ENCODE assay signal across 15 cellular contexts in the genomic region with DNA sequence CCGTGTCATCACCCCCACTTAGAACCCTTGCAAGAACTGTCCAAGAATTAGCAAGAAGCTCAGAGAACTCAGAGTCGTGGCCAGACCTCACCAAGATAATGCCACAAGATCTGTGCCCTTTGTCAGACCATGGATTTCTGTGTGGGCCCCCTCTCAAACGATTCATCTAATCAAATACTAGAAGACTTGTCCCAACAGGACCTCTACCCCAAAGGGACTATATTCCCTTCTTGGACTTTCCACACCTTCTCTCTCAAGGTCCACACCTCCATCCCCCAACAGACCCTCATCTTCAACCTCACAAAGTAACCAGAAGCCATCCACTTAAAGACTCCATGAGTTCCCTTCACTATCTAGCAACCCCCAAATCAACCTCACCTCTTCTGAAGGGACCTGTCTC. TPM values are rescaled to one million over a fixed set of nuclear protein-coding genes. Genes with fewer than 3 reads are reported as not detected.
A peak's percentile ranks its signal among the peaks of the same experiment; 100 is the strongest.
DNase-seq lines count a peak whose midpoint lies in the region; TF ChIP-seq lines count a peak whose summit lies in the region.
"Had no signal": no experiment of that assay in that cellular context is flagged by ENCODE, and none has a peak within 500 bp of the region (broad histone marks: within the 10 kb centered on the region; RNA-seq: fewer than 3 reads in every experiment).

No MANE protein-coding gene starts in this region.

- no peaks in the 10 kb centered on the region for H3K9me3 Mint-ChIP-seq in activated naive CD4-positive, alpha-beta T cell treated with anti-CD3 and anti-CD28 coated beads for 36 hours

- no peak overlapping the region for H2AFZ ChIP-seq in fibroblast of lung (ENCODE audit: low read length)

- no peaks in the 10 kb centered on the region for H3K27me3 Mint-ChIP-seq in activated naive CD4-positive, alpha-beta T cell treated with anti-CD3 and anti-CD28 coated beads for 36 hours (ENCODE audit: low read depth)

- CTCF ChIA-PET in activated naive CD4-positive, alpha-beta T cell treated with anti-CD3 and anti-CD28 coated beads for 36 hours (lab: Charles Lee) = interaction anchor here (0.9 to 1.1 kb wide), 2 partner anchors 23 to 131 kb away, joined by 3 read pairs; no protein-coding TSS in a partner anchor

- peaks cover 4% of the 10 kb centered on the region for H3K4me1 ChIP-seq in fibroblast of lung (ENCODE audit: control insufficient read depth, extremely low read depth, insufficient read depth, low read length)

- H3K4me2 ChIP-seq in fibroblast of lung (ENCODE audit: extremely low read depth, insufficient read depth, low read length) = peak overlapping the region; percentile 40

- no peak for DNase-seq in activated naive CD4-positive, alpha-beta T cell treated with anti-CD3 and anti-CD28 coated beads for 36 hours
- DNase-seq in activated naive CD4-positive, alpha-beta T cell treated with anti-CD3 and anti-CD28 coated beads, Interleukin-2, amount 50 U/mL, for 16 hours = no peak
- DNase-seq in WERI-Rb-1 (no peak), fibroblast of lung (ENCODE audit: low read depth in 2 of 2) (no peak), superior temporal gyrus (ENCODE audit: extremely low spot score) (peak; percentile 10), germinal center (ENCODE audit: low spot score) (no peak), CD1c-positive myeloid dendritic cell (ENCODE audit: extremely low spot score) (no peak), occipital lobe (lab: John Stamatoyannopoulos, UW) (no peak)
- DNase-seq: amniotic stem cell, heart right ventricle, NCI-H1048, NCI-H526 had no signal

- peaks cover 43% of the 10 kb centered on the region for H3K4me1 Mint-ChIP-seq in activated naive CD4-positive, alpha-beta T cell treated with anti-CD3 and anti-CD28 coated beads for 36 hours (ENCODE audit: low read depth)

- intact Hi-C loops in activated naive CD4-positive, alpha-beta T cell treated with anti-CD3 and anti-CD28 coated beads for 36 hours (cut with micrococcal nuclease) = loop anchor here (5.0 kb wide), 1 partner anchor 94 kb away; the partner anchor contains the start of gene TOB2

- H3K9me3 ChIP-seq in WERI-Rb-1 (ENCODE audit: severe bottlenecking) (no peaks in the 10 kb centered on the region), fibroblast of lung (ENCODE audit: control insufficient read depth, insufficient read depth, low read depth, low read length) (no peaks in the 10 kb centered on the region)
- H3K9me3 ChIP-seq: heart right ventricle, thoracic aorta had no signal

- peaks cover 17% of the 10 kb centered on the region for H3K36me3 Mint-ChIP-seq in activated naive CD4-positive, alpha-beta T cell treated with anti-CD3 and anti-CD28 coated beads for 36 hours (ENCODE audit: low read depth)

- peak overlapping the region; percentile 69 for H3K27ac Mint-ChIP-seq in activated naive CD4-positive, alpha-beta T cell treated with anti-CD3 and anti-CD28 coated beads for 36 hours

- H3K36me3 ChIP-seq in WERI-Rb-1 (peaks cover 34% of the 10 kb centered on the region), fibroblast of lung (ENCODE audit: control insufficient read depth, insufficient read depth, low read length) (peaks cover 6% of the 10 kb centered on the region)
- H3K36me3 ChIP-seq: thoracic aorta had no signal

- H3K79me2 ChIP-seq in fibroblast of lung (ENCODE audit: control insufficient read depth, insufficient read depth, low read length) = peaks cover 38% of the 10 kb centered on the region

- no peak overlapping the region for H3K9ac ChIP-seq in fibroblast of lung (ENCODE audit: insufficient read depth, low read length)

- H3K4me3 ChIP-seq in WERI-Rb-1 (ENCODE audit: low read depth, low read length) (no peak overlapping the region), fibroblast of lung (replicated peaks in 1 of 4; ENCODE audit: control extremely low read depth in 1 of 4, insufficient read depth in 1 of 4, low read depth in 3 of 4, low read length in 4 of 4) (peak overlapping the region in 1 of 4 experiments; percentile 27)
- H3K4me3 ChIP-seq: heart right ventricle, thoracic aorta had no signal

- TF ChIP-seq CTCF in WERI-Rb-1 (IDR thresholded peaks at IDR 0.05; ENCODE audit: low read depth, low read length) (no peak), fibroblast of lung (conservative IDR thresholded peaks at IDR 0.05 in 1 of 2, IDR thresholded peaks at IDR 0.05 in 1 of 2; ENCODE audit: low read depth in 1 of 2, low read length in 2 of 2) (no peak)

- H3K27me3 ChIP-seq in WERI-Rb-1 (ENCODE audit: insufficient read depth, low read depth, severe bottlenecking) (no peaks in the 10 kb centered on the region), fibroblast of lung (ENCODE audit: control insufficient read depth, insufficient read depth, low read length) (no peaks in the 10 kb centered on the region)
- H3K27me3 ChIP-seq: heart right ventricle had no signal

- H3K4me3 Mint-ChIP-seq in activated naive CD4-positive, alpha-beta T cell treated with anti-CD3 and anti-CD28 coated beads for 36 hours = peak overlapping the region; percentile 20

- H4K20me1 ChIP-seq in fibroblast of lung (ENCODE audit: control insufficient read depth, extremely low read depth, insufficient read depth, low read length) = no peaks in the 10 kb centered on the region

- H3K27ac ChIP-seq in WERI-Rb-1 = peak overlapping the region; percentile 86
- H3K27ac ChIP-seq in fibroblast of lung (ENCODE audit: insufficient read depth, low read length) = no peak overlapping the region
- H3K27ac ChIP-seq: heart right ventricle had no signal

RNA-seq across cellular contexts. Expression of gene POLR3H, which starts 2.8 kb away (rescaled TPM):
- total RNA-seq in activated naive CD4-positive, alpha-beta T cell treated with anti-CD3 and anti-CD28 coated beads for 36 hours = 10 to 100 TPM; 14.8 to 17.6 TPM
- 15.4 and 19.7 TPM in 2 replicates for total RNA-seq in fibroblast of lung
- 42.6 and 62.5 TPM in 2 replicates for polyA plus RNA-seq in fibroblast of lung
- polyA plus RNA-seq in fibroblast of lung (2012) = 45.0 and 75.3 TPM in 2 replicates
- polyA minus RNA-seq in fibroblast of lung (ENCODE audit: low replicate concordance) = 86.8 and 140 TPM in 2 replicates
- 23.7 TPM for total RNA-seq in occipital lobe

RNA-seq across cellular contexts. Expression of gene CSDC2, which starts 19.3 kb away (rescaled TPM):
- total RNA-seq in activated naive CD4-positive, alpha-beta T cell treated with anti-CD3 and anti-CD28 coated beads for 36 hours = not detected
- total RNA-seq in fibroblast of lung (8.2 and 15.2 TPM in 2 replicates), occipital lobe (9.4 TPM)
- polyA plus RNA-seq in fibroblast of lung = 3.3 and 11.2 TPM in 2 replicates
- 8.2 and 32.3 TPM in 2 replicates for polyA plus RNA-seq in fibroblast of lung (2012)
- polyA minus RNA-seq in fibroblast of lung (ENCODE audit: low replicate concordance) = 6.2 and 14.9 TPM in 2 replicates
- total RNA-seq: lung microvascular endothelial cell, pulmonary artery endothelial cell had no signal

RNA-seq across cellular contexts. Expression of gene PMM1, which starts 48.2 kb away (rescaled TPM):
- total RNA-seq in activated naive CD4-positive, alpha-beta T cell treated with anti-CD3 and anti-CD28 coated beads for 36 hours = 10 to 100 TPM; 35.3 to 35.6 TPM
- 26.2 and 32.4 TPM in 2 replicates for total RNA-seq in fibroblast of lung
- polyA plus RNA-seq in fibroblast of lung = 73.0 and 110 TPM in 2 replicates
- 79.3 and 106 TPM in 2 replicates for polyA plus RNA-seq in fibroblast of lung (2012)
- polyA minus RNA-seq in fibroblast of lung (ENCODE audit: low replicate concordance) = 58.3 and 100 TPM in 2 replicates
- total RNA-seq in occipital lobe = 17.2 TPM
